In genomic region chr4:147094228-147094627, GRCh38 we compare ENCODE assay signal across 1 cellular context.
TF ChIP-seq lines count a peak whose summit lies in the region.

No MANE protein-coding gene starts in this region.

TF ChIP-seq in SK-N-SH treated with all-trans-retinoic acid at 6 μM for 48 hours, 23 proteins besides CTCF, POLR2A, EP300 and RAD21 (continued from another document):
- TF ChIP-seq, protein P1, sequence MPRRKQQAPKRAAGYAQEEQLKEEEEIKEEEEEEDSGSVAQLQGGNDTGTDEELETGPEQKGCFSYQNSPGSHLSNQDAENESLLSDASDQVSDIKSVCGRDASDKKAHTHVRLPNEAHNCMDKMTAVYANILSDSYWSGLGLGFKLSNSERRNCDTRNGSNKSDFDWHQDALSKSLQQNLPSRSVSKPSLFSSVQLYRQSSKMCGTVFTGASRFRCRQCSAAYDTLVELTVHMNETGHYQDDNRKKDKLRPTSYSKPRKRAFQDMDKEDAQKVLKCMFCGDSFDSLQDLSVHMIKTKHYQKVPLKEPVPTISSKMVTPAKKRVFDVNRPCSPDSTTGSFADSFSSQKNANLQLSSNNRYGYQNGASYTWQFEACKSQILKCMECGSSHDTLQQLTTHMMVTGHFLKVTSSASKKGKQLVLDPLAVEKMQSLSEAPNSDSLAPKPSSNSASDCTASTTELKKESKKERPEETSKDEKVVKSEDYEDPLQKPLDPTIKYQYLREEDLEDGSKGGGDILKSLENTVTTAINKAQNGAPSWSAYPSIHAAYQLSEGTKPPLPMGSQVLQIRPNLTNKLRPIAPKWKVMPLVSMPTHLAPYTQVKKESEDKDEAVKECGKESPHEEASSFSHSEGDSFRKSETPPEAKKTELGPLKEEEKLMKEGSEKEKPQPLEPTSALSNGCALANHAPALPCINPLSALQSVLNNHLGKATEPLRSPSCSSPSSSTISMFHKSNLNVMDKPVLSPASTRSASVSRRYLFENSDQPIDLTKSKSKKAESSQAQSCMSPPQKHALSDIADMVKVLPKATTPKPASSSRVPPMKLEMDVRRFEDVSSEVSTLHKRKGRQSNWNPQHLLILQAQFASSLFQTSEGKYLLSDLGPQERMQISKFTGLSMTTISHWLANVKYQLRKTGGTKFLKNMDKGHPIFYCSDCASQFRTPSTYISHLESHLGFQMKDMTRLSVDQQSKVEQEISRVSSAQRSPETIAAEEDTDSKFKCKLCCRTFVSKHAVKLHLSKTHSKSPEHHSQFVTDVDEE (CRISPR knock-in tag; IDR thresholded peaks at IDR 0.05) = no peak
- TF ChIP-seq ZNF565 (CRISPR knock-in tag; conservative IDR thresholded peaks at IDR 0.05; ENCODE audit: low read depth) (no peak), BACH2 (CRISPR knock-in tag; IDR thresholded peaks at IDR 0.05; ENCODE audit: borderline replicate concordance) (no peak), ARNTL (CRISPR knock-in tag; IDR thresholded peaks at IDR 0.05; ENCODE audit: borderline replicate concordance, low read depth) (no peak), ZFP30 (CRISPR knock-in tag; IDR thresholded peaks at IDR 0.05) (no peak), GLIS3 (CRISPR knock-in tag; IDR thresholded peaks at IDR 0.05) (no peak)
